In the genomic region with DNA sequence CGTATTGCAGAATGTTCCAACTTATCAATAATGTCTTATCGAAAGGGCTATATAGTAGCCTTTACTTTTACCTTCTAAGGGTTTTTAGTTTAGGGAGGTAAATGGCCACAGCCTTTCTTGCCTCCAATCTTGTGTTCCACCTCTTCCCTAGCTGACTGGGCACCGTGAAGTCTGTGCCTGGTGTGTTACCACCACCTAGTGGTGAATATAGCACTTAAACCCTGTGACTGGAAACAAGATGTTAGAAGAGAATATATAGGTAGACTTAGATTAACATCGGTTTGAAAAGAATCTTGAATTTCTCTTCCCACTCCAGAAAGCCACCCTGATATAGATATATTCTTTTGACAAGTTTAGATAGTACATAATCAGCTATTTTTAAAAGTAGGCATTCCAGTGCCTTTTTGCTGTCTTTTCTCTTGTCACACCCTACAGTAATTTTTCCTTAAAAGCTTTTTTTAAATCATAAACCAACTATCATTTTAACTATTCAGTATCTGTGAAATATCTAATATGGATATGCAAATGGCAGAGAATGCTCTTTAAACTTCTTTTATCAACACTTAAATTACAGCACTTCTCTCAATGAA, we compare ENCODE assay signal across 9 cellular contexts. TPM values are rescaled to one million over a fixed set of nuclear protein-coding genes. Genes with fewer than 3 reads are reported as not detected.
DNase-seq lines count a peak whose midpoint lies in the region; ATAC-seq, FAIRE-seq and TF ChIP-seq lines count a peak whose summit lies in the region.
"Had no signal": no experiment of that assay in that cellular context is flagged by ENCODE, and none has a peak within 500 bp of the region (broad histone marks: within the 10 kb centered on the region; RNA-seq: fewer than 3 reads in every experiment).

No MANE protein-coding gene starts in this region.

- H3K27me3 ChIP-seq in CD4-positive, alpha-beta T cell (ENCODE audit: control insufficient read depth, insufficient read depth, low read length): no peaks in the 10 kb centered on the region

- intact Hi-C loops in CD4-positive, alpha-beta T cell (cut with DNase I, micrococcal nuclease): loop anchor here (2.0 to 10.0 kb wide), 7 partner anchors 84 to 996 kb away; no protein-coding TSS in a partner anchor

- no peak overlapping the region for H3K27ac ChIP-seq in CD4-positive, alpha-beta T cell (ENCODE audit: low read depth, low read length)

- ATAC-seq in CD4-positive, alpha-beta T cell (ENCODE audit: poor library complexity): peak; percentile 70
- ATAC-seq in GM18873 (IDR thresholded peaks at IDR 0.05; ENCODE audit: low FRiP score, unreplicated experiment): peak; percentile 87
- ATAC-seq in HG03095 (IDR thresholded peaks at IDR 0.05; ENCODE audit: unreplicated experiment): peak; percentile 96
- ATAC-seq in stimulated activated naive CD8-positive, alpha-beta T cell treated with anti-CD3 and anti-CD28 coated beads, Interleukin-15, amount 100 ng/mL, for 72 hours: peak; percentile 86

- no peaks in the 10 kb centered on the region for H3K4me1 Mint-ChIP-seq in CD4-positive, alpha-beta T cell (ENCODE audit: low read depth)
- H3K4me1 Mint-ChIP-seq in activated CD4-positive, alpha-beta memory T cell treated with anti-CD3 and anti-CD28 coated beads, Interleukin-2, amount 10 ng/mL, durations not matched to agents 7 days and 5 days: no peaks in the 10 kb centered on the region
- H3K4me1 Mint-ChIP-seq in stimulated activated naive CD8-positive, alpha-beta T cell treated with anti-CD3 and anti-CD28 coated beads, Interleukin-15, amount 100 ng/mL, for 72 hours: no peaks in the 10 kb centered on the region

- H3K4me3 Mint-ChIP-seq in CD4-positive, alpha-beta T cell: no peak overlapping the region
- H3K4me3 Mint-ChIP-seq in activated CD4-positive, alpha-beta memory T cell treated with anti-CD3 and anti-CD28 coated beads, Interleukin-2, amount 10 ng/mL, durations not matched to agents 7 days and 5 days: no peak overlapping the region
- H3K4me3 Mint-ChIP-seq in stimulated activated naive CD8-positive, alpha-beta T cell treated with anti-CD3 and anti-CD28 coated beads, Interleukin-15, amount 100 ng/mL, for 72 hours: no peak overlapping the region
- H3K4me3 Mint-ChIP-seq: activated naive CD8-positive, alpha-beta T cell had no signal

- peak; percentile 83 for TF ChIP-seq CTCF in CD4-positive, alpha-beta T cell (IDR thresholded peaks at IDR 0.05)

- peak; percentile 77 for FAIRE-seq in endometrium (lab: Jason Lieb, UNC)

- H3K9me3 ChIP-seq in CD4-positive, alpha-beta T cell (ENCODE audit: control insufficient read depth, low read length): no peaks in the 10 kb centered on the region

- CTCF ChIA-PET in CD4-positive, alpha-beta T cell (lab: Charles Lee): interaction anchor here (0.6 to 2.2 kb wide), 3 partner anchors 9 to 467 kb away, joined by 3 to 8 read pairs (median 4); partner anchors contain the start of gene METAP1
- CTCF ChIA-PET in activated CD4-positive, alpha-beta memory T cell treated with anti-CD3 and anti-CD28 coated beads, Interleukin-2, amount 10 ng/mL, durations not matched to agents 7 days and 5 days (lab: Charles Lee): interaction anchor here (0.6 to 3.1 kb wide), 14 partner anchors 10 to 1313 kb away, joined by 3 to 15 read pairs (median 4); partner anchors contain the start of gene METAP1

- no peaks in the 10 kb centered on the region for H3K36me3 Mint-ChIP-seq in CD4-positive, alpha-beta T cell (ENCODE audit: low read depth)
- no peaks in the 10 kb centered on the region for H3K36me3 Mint-ChIP-seq in activated CD4-positive, alpha-beta memory T cell treated with anti-CD3 and anti-CD28 coated beads, Interleukin-2, amount 10 ng/mL, durations not matched to agents 7 days and 5 days (ENCODE audit: low read depth)
- H3K36me3 Mint-ChIP-seq: activated naive CD8-positive, alpha-beta T cell had no signal

- no peaks in the 10 kb centered on the region for H3K9me3 Mint-ChIP-seq in CD4-positive, alpha-beta T cell
- H3K9me3 Mint-ChIP-seq in activated CD4-positive, alpha-beta memory T cell treated with anti-CD3 and anti-CD28 coated beads, Interleukin-2, amount 10 ng/mL, durations not matched to agents 7 days and 5 days: no peaks in the 10 kb centered on the region
- H3K9me3 Mint-ChIP-seq in stimulated activated naive CD8-positive, alpha-beta T cell treated with anti-CD3 and anti-CD28 coated beads, Interleukin-15, amount 100 ng/mL, for 72 hours: no peaks in the 10 kb centered on the region

- peaks cover 18% of the 10 kb centered on the region for H3K27me3 Mint-ChIP-seq in CD4-positive, alpha-beta T cell
- peaks cover 26% of the 10 kb centered on the region for H3K27me3 Mint-ChIP-seq in activated CD4-positive, alpha-beta memory T cell treated with anti-CD3 and anti-CD28 coated beads, Interleukin-2, amount 10 ng/mL, durations not matched to agents 7 days and 5 days
- peaks cover 35% of the 10 kb centered on the region for H3K27me3 Mint-ChIP-seq in stimulated activated naive CD8-positive, alpha-beta T cell treated with anti-CD3 and anti-CD28 coated beads, Interleukin-15, amount 100 ng/mL, for 72 hours

- H3K27ac Mint-ChIP-seq in CD4-positive, alpha-beta T cell: no peak overlapping the region
- H3K27ac Mint-ChIP-seq in activated CD4-positive, alpha-beta memory T cell treated with anti-CD3 and anti-CD28 coated beads, Interleukin-2, amount 10 ng/mL, durations not matched to agents 7 days and 5 days: no peak overlapping the region
- H3K27ac Mint-ChIP-seq in stimulated activated naive CD8-positive, alpha-beta T cell treated with anti-CD3 and anti-CD28 coated beads, Interleukin-15, amount 100 ng/mL, for 72 hours: no peak overlapping the region
- H3K27ac Mint-ChIP-seq: activated naive CD8-positive, alpha-beta T cell had no signal

- POLR2A ChIA-PET in CD4-positive, alpha-beta T cell (lab: Charles Lee): no interaction called here
- POLR2A ChIA-PET in activated CD4-positive, alpha-beta memory T cell treated with anti-CD3 and anti-CD28 coated beads, Interleukin-2, amount 10 ng/mL, durations not matched to agents 7 days and 5 days (lab: Charles Lee): no interaction called here

- DNase-seq in CD4-positive, alpha-beta T cell: peak; percentile 4 to 41 (median 16)
- peak; percentile 66 for DNase-seq in NCI-H345 (lab: John Stamatoyannopoulos, UW)
- peak; percentile 49 for DNase-seq in activated CD4-positive, alpha-beta memory T cell treated with anti-CD3 and anti-CD28 coated beads, Interleukin-2, amount 10 ng/mL, durations not matched to agents 7 days and 5 days
- peak; percentile 74 for DNase-seq in midbrain (lab: John Stamatoyannopoulos, UW)
- DNase-seq in stimulated activated naive CD8-positive, alpha-beta T cell treated with anti-CD3 and anti-CD28 coated beads, Interleukin-15, amount 100 ng/mL, for 72 hours: peak; percentile 43 to 53

RNA-seq across cellular contexts. Expression of gene ADH7, which starts 27.8 kb away (rescaled TPM):
- total RNA-seq in CD4-positive, alpha-beta T cell: not detected
- not detected for total RNA-seq in activated CD4-positive, alpha-beta memory T cell treated with anti-CD3 and anti-CD28 coated beads, Interleukin-2, amount 10 ng/mL, durations not matched to agents 7 days and 5 days

RNA-seq across cellular contexts. Expression of gene C4orf17, which starts 47.9 kb away (rescaled TPM):
- total RNA-seq in CD4-positive, alpha-beta T cell: not detected
- total RNA-seq in activated CD4-positive, alpha-beta memory T cell treated with anti-CD3 and anti-CD28 coated beads, Interleukin-2, amount 10 ng/mL, durations not matched to agents 7 days and 5 days: not detected

Comparison
In these comparisons a context has a peak if more than half of its experiments do, and no peak if none do; other contexts are left out.
1. DNase-seq: peak in every context shown above with its lines; median percentile 74 in midbrain; 66 in NCI-H345; 49 in activated CD4-positive, alpha-beta memory T cell treated with anti-CD3 and anti-CD28 coated beads, Interleukin-2, amount 10 ng/mL, durations not matched to agents 7 days and 5 days; 48 in stimulated activated naive CD8-positive, alpha-beta T cell treated with anti-CD3 and anti-CD28 coated beads, Interleukin-15, amount 100 ng/mL, for 72 hours; 16 in CD4-positive, alpha-beta T cell.